ENCODE assay signal across 21 cellular contexts in genomic region chr2:94872088-94872618, GRCh38. TPM values are rescaled to one million over a fixed set of nuclear protein-coding genes. Genes with fewer than 3 reads are reported as not detected.
DNase-seq lines count a peak whose midpoint lies in the region; ATAC-seq, FAIRE-seq and TF ChIP-seq lines count a peak whose summit lies in the region.
"Had no signal": no experiment of that assay in that cellular context is flagged by ENCODE, and none has a peak within 500 bp of the region (broad histone marks: within the 10 kb centered on the region; RNA-seq: fewer than 3 reads in every experiment).

No MANE protein-coding gene starts in this region.

- TF ChIP-seq POLR2A in A549 (IDR thresholded peaks at IDR 0.05; ENCODE audit: low read length), result no peak

- H3K27ac ChIP-seq in A549 (no peak overlapping the region), BLaER1 (no peak overlapping the region), VCaP (peak overlapping the region; percentile 34; the same call in 1 of the 2 replicates), kidney (ENCODE audit: low read depth in 2 of 2, low read length in 2 of 2) (no peak overlapping the region)
- H3K27ac ChIP-seq: SJCRH30 had no signal

- CTCF ChIA-PET in A549 (lab: Yijun Ruan, JAX), result interaction anchor here (1.0 to 3.7 kb wide), 3 partner anchors 9 to 84 kb away, joined by 3 to 29 read pairs (median 5); no protein-coding TSS in a partner anchor

- no peaks in the 10 kb centered on the region for H3K27me3 ChIP-seq in BLaER1
- H3K27me3 ChIP-seq: SJCRH30 had no signal

- H3K36me3 ChIP-seq in BLaER1 (no peaks in the 10 kb centered on the region), kidney (ENCODE audit: control insufficient read depth in 1 of 2, insufficient read depth in 2 of 2, low read length in 2 of 2) (no peaks in the 10 kb centered on the region)
- H3K36me3 ChIP-seq: MG63, SJCRH30 had no signal

- no peaks in the 10 kb centered on the region; the same call in 2 of the 3 replicates for H3K4me1 ChIP-seq in A549
- peaks cover 41% of the 10 kb centered on the region for H3K4me1 ChIP-seq in BLaER1
- H3K4me1 ChIP-seq in kidney (ENCODE audit: control insufficient read depth in 1 of 2, insufficient read depth in 1 of 2, low read depth in 1 of 2, low read length in 2 of 2), result peaks cover 0 to 2% of the 10 kb centered on the region in 2 donors
- H3K4me1 ChIP-seq: SJCRH30 had no signal

- H3K9ac ChIP-seq in BLaER1 (no peak overlapping the region), kidney (ENCODE audit: low read length in 2 of 2) (no peak overlapping the region)

- WGBS in A549 (ENCODE audit: missing lambda C conversion rate), result 55% methylated on average over 5 of the region's 10 CpGs

- no peaks in the 10 kb centered on the region for H3K9me3 ChIP-seq in A549
- H3K9me3 ChIP-seq in BLaER1, result no peaks in the 10 kb centered on the region
- H3K9me3 ChIP-seq in kidney (ENCODE audit: control insufficient read depth in 1 of 2, low read length in 2 of 2), result no peaks in the 10 kb centered on the region
- H3K9me3 ChIP-seq: MG63, SJCRH30 had no signal

- TF ChIP-seq EP300 in A549 (IDR thresholded peaks at IDR 0.05), result no peak

- POLR2A ChIA-PET in A549 (lab: Yijun Ruan, JAX), result no interaction called here

- DNase-seq in A549 (ENCODE audit: low read depth in 1 of 2, low spot score in 1 of 2) (no peak), kidney (peak; percentile 52), NCI-H510A treated with DMSO at 0.1 percent for 48 hours (lab: John Stamatoyannopoulos, UW) (no peak)
- DNase-seq in stimulated activated CD4-positive, alpha-beta T cell treated with anti-CD3 and anti-CD28 coated beads, Interleukin-4, amount 100 ng/mL, for 4 hours, result no peak
- DNase-seq in activated CD4-positive, alpha-beta T cell treated with anti-CD3 and anti-CD28 coated beads for 1 hour, result no peak
- DNase-seq: C1 segment of cervical spinal cord; CD8-positive, alpha-beta T cell; DMS153; MG63; NCI-H1417 treated with DMSO at 0.1 percent for 48 hours; NCI-H446; NK-92 treated with Interleukin-12 subunit alpha and Interleukin-12 subunit beta, amount 100 ng/mL, for 24 hours; SJCRH30 had no signal

- H3K4me2 ChIP-seq in A549 (peak overlapping the region; percentile 82; the same call in 2 of the 3 replicates), BLaER1 (peak overlapping the region; percentile 88)

- ATAC-seq in A549 (no peak), GM21515 (IDR thresholded peaks at IDR 0.05; ENCODE audit: unreplicated experiment) (no peak)
- ATAC-seq: CD8-positive, alpha-beta T cell; K562 had no signal

- FAIRE-seq in A549 (lab: Jason Lieb, UNC) (no peak), kidney (lab: Jason Lieb, UNC) (no peak)
- FAIRE-seq: GM12891, H1, K562 had no signal

- intact Hi-C loops in kidney (cut with DNase I), result no loop called here

- TF ChIP-seq CTCF in A549 (IDR thresholded peaks at IDR 0.05), result no peak
- TF ChIP-seq CTCF in VCaP (conservative IDR thresholded peaks at IDR 0.05), result no peak
- TF ChIP-seq CTCF in kidney (IDR thresholded peaks at IDR 0.05; ENCODE audit: borderline replicate concordance, extremely low read depth, insufficient read depth), result no peak

- H3K4me3 ChIP-seq in A549, result no peak overlapping the region; the same call in 2 of the 3 replicates
- no peak overlapping the region for H3K4me3 ChIP-seq in BLaER1
- no peak overlapping the region for H3K4me3 ChIP-seq in kidney (ENCODE audit: low read length in 2 of 2)
- H3K4me3 ChIP-seq: K562, MG63, SJCRH30 had no signal

- TF ChIP-seq RAD21 in A549 (conservative IDR thresholded peaks at IDR 0.05 in 1 of 2, IDR thresholded peaks at IDR 0.05 in 1 of 2), result no peak

- H4K20me1 ChIP-seq in BLaER1, result no peaks in the 10 kb centered on the region

TF ChIP-seq in A549, 52 proteins besides CTCF, POLR2A, EP300 and RAD21:
- TF ChIP-seq RNF2 (IDR thresholded peaks at IDR 0.05; ENCODE audit: borderline replicate concordance, low read depth), result no peak
- no peak for TF ChIP-seq FOSL2 (IDR thresholded peaks at IDR 0.05)
- TF ChIP-seq FOSL2 (CRISPR knock-in tag; IDR thresholded peaks at IDR 0.05), result no peak
- no peak for TF ChIP-seq TFCP2L1 (CRISPR knock-in tag; IDR thresholded peaks at IDR 0.05)
- TF ChIP-seq ZNF302 (CRISPR knock-in tag; IDR thresholded peaks at IDR 0.05), result no peak
- TF ChIP-seq EHMT2 (IDR thresholded peaks at IDR 0.05; ENCODE audit: low read depth), result no peak
- no peak for TF ChIP-seq CHD2 (IDR thresholded peaks at IDR 0.05; ENCODE audit: low read length, partially characterized antibody)

RNA-seq across cellular contexts. Expression of gene TEKT4, which starts 0.9 kb away (rescaled TPM):
- polyA plus RNA-seq in A549 (2011; rRNA removed) (not detected in 2 replicates), A549 (2017; fragmentation: RNase III; extraction: RNeasy Plus Mini Kit Qiagen cat#74134 plus additional on column Dnase treatment) (not detected in 3 replicates), kidney (ENCODE audit: insufficient read depth, low read depth, low replicate concordance) (not detected)
- polyA plus RNA-seq in A549 (2012; cell fraction: cytosol; rRNA removed), result not detected in 2 replicates
- not detected in 2 replicates for polyA plus RNA-seq in A549 (2012; cell fraction: nucleus; rRNA removed)
- polyA minus RNA-seq in A549 (2011; rRNA and poly(A)+ RNA removed), result not detected in 2 replicates
- 0.16 TPM for total RNA-seq in kidney
- total RNA-seq: CD8-positive, alpha-beta T cell; G401; H1; LHCN-M2; SJCRH30 had no signal
- polyA plus RNA-seq: H1 had no signal
